ENCODE assay signal across 17 cellular contexts in genomic region chr19:38090561-38090960, GRCh38.
A peak's percentile ranks its signal among the peaks of the same experiment; 100 is the strongest.
DNase-seq lines count a peak whose midpoint lies in the region; ATAC-seq and TF ChIP-seq lines count a peak whose summit lies in the region.
"Had no signal": no experiment of that assay in that cellular context is flagged by ENCODE, and none has a peak within 500 bp of the region (broad histone marks: within the 10 kb centered on the region; RNA-seq: fewer than 3 reads in every experiment).

No MANE protein-coding gene starts in this region.

- WGBS in suprapubic skin, result 83% methylated on average over 1 of the region's 4 CpGs

- peaks cover 24% of the 10 kb centered on the region for H3K36me3 ChIP-seq in suprapubic skin

- TF ChIP-seq EP300 in suprapubic skin (IDR thresholded peaks at IDR 0.05), result no peak

- H3K9me3 ChIP-seq in suprapubic skin, result no peaks in the 10 kb centered on the region
- H3K9me3 ChIP-seq: HAP-1, mucosa of descending colon, spleen, transverse colon had no signal

- H3K4me3 Mint-ChIP-seq in activated T-cell treated with anti-CD3 and anti-CD28 coated beads, Interleukin-2, amount 50 U/mL, for 24 hours, result no peak overlapping the region
- H3K4me3 Mint-ChIP-seq in activated T-cell treated with anti-CD3 and anti-CD28 coated beads, Interleukin-2, amount 50 U/mL, for 4 hours, result no peak overlapping the region
- H3K4me3 Mint-ChIP-seq: activated T-helper 1 cell treated with anti-CD3 and anti-CD28 coated beads, Interleukin-12 subunit alpha, Interleukin-12 subunit beta, Interleukin-2, Interleukin-4 antibody, amounts not matched to agents 30 ng/mL and 10 ng/mL and 1 ng/mL, durations not matched to agents 14 hours and 24 hours and 36 hours; CD8-positive, alpha-beta T cell; T-helper 17 cell had no signal

- H3K36me3 Mint-ChIP-seq in activated T-cell treated with anti-CD3 and anti-CD28 coated beads, Interleukin-2, amount 50 U/mL, for 24 hours (ENCODE audit: low read depth), result peaks cover 27% of the 10 kb centered on the region
- H3K36me3 Mint-ChIP-seq in activated T-cell treated with anti-CD3 and anti-CD28 coated beads, Interleukin-2, amount 50 U/mL, for 4 hours (ENCODE audit: insufficient read depth), result peaks cover 10% of the 10 kb centered on the region

- TF ChIP-seq POLR2A in suprapubic skin (IDR thresholded peaks at IDR 0.05), result no peak

- TF ChIP-seq CTCF in suprapubic skin (IDR thresholded peaks at IDR 0.05), result no peak

- no peaks in the 10 kb centered on the region for H3K27me3 Mint-ChIP-seq in activated T-cell treated with anti-CD3 and anti-CD28 coated beads, Interleukin-2, amount 50 U/mL, for 24 hours
- no peaks in the 10 kb centered on the region for H3K27me3 Mint-ChIP-seq in activated T-cell treated with anti-CD3 and anti-CD28 coated beads, Interleukin-2, amount 50 U/mL, for 4 hours (ENCODE audit: low read depth)
- H3K27me3 Mint-ChIP-seq: T-helper 17 cell had no signal

- no peak for DNase-seq in activated T-cell treated with anti-CD3 and anti-CD28 coated beads, Interleukin-2, amount 50 U/mL, for 24 hours
- no peak for DNase-seq in activated T-cell treated with anti-CD3 and anti-CD28 coated beads, Interleukin-2, amount 50 U/mL, for 4 hours
- DNase-seq in cerebellar cortex (ENCODE audit: low spot score), result peak; percentile 71
- DNase-seq in myocyte (ENCODE audit: low read depth), result peak; percentile 45
- DNase-seq in superior temporal gyrus (ENCODE audit: extremely low spot score), result peak; percentile 46
- DNase-seq in NCI-H526 treated with DMSO at 0.1 percent for 48 hours (lab: John Stamatoyannopoulos, UW), result no peak
- no peak for DNase-seq in suprapubic skin (ENCODE audit: low spot score in 2 of 2)
- DNase-seq: CD8-positive, alpha-beta T cell; central memory CD4-positive, alpha-beta T cell; mucosa of descending colon; NCI-H1436; spleen; T-helper 17 cell; transverse colon had no signal

- no peak overlapping the region for H3K4me3 ChIP-seq in suprapubic skin
- H3K4me3 ChIP-seq: HAP-1, mucosa of descending colon, spleen, transverse colon had no signal

- H3K9me3 Mint-ChIP-seq in activated T-cell treated with anti-CD3 and anti-CD28 coated beads, Interleukin-2, amount 50 U/mL, for 24 hours, result no peaks in the 10 kb centered on the region
- no peaks in the 10 kb centered on the region for H3K9me3 Mint-ChIP-seq in activated T-cell treated with anti-CD3 and anti-CD28 coated beads, Interleukin-2, amount 50 U/mL, for 4 hours
- H3K9me3 Mint-ChIP-seq: activated T-helper 1 cell treated with anti-CD3 and anti-CD28 coated beads, Interleukin-12 subunit alpha, Interleukin-12 subunit beta, Interleukin-2, Interleukin-4 antibody, amounts not matched to agents 30 ng/mL and 10 ng/mL and 1 ng/mL, durations not matched to agents 14 hours and 24 hours and 36 hours; CD8-positive, alpha-beta T cell had no signal

- no peaks in the 10 kb centered on the region for H3K27me3 ChIP-seq in suprapubic skin
- H3K27me3 ChIP-seq: spleen, transverse colon had no signal

- peaks cover 2% of the 10 kb centered on the region for H3K4me1 ChIP-seq in suprapubic skin
- H3K4me1 ChIP-seq: HAP-1, transverse colon had no signal

- no peak overlapping the region for H3K27ac ChIP-seq in suprapubic skin
- H3K27ac ChIP-seq: spleen, transverse colon had no signal

- no peak for ATAC-seq in activated T-cell treated with anti-CD3 and anti-CD28 coated beads, Interleukin-2, amount 50 U/mL, for 4 hours
- no peak for ATAC-seq in HG02623 (IDR thresholded peaks at IDR 0.05; ENCODE audit: unreplicated experiment)
- ATAC-seq: CD8-positive, alpha-beta T cell; mucosa of descending colon; T-helper 17 cell had no signal

- H3K27ac Mint-ChIP-seq in activated T-cell treated with anti-CD3 and anti-CD28 coated beads, Interleukin-2, amount 50 U/mL, for 24 hours, result peak overlapping the region; percentile 44
- H3K27ac Mint-ChIP-seq: activated T-helper 1 cell treated with anti-CD3 and anti-CD28 coated beads, Interleukin-12 subunit alpha, Interleukin-12 subunit beta, Interleukin-2, Interleukin-4 antibody, amounts not matched to agents 30 ng/mL and 10 ng/mL and 1 ng/mL, durations not matched to agents 14 hours and 24 hours and 36 hours; T-helper 17 cell had no signal

- H3K4me1 Mint-ChIP-seq in activated T-cell treated with anti-CD3 and anti-CD28 coated beads, Interleukin-2, amount 50 U/mL, for 24 hours (ENCODE audit: low read depth), result no peaks in the 10 kb centered on the region
- H3K4me1 Mint-ChIP-seq in activated T-cell treated with anti-CD3 and anti-CD28 coated beads, Interleukin-2, amount 50 U/mL, for 4 hours (ENCODE audit: low read depth), result peaks cover 3% of the 10 kb centered on the region

Comparison
In these comparisons a context has a peak if more than half of its experiments do, and no peak if none do; other contexts are left out.
1. DNase-seq: peak in cerebellar cortex (single experiment), myocyte (single experiment) and superior temporal gyrus (single experiment); none in activated T-cell treated with anti-CD3 and anti-CD28 coated beads, Interleukin-2, amount 50 U/mL, for 24 hours (single experiment), activated T-cell treated with anti-CD3 and anti-CD28 coated beads, Interleukin-2, amount 50 U/mL, for 4 hours (single experiment), NCI-H526 treated with DMSO at 0.1 percent for 48 hours (single experiment) and suprapubic skin (0 of 2).